17 cellular contexts compared by ENCODE assay signal in the genomic region with DNA sequence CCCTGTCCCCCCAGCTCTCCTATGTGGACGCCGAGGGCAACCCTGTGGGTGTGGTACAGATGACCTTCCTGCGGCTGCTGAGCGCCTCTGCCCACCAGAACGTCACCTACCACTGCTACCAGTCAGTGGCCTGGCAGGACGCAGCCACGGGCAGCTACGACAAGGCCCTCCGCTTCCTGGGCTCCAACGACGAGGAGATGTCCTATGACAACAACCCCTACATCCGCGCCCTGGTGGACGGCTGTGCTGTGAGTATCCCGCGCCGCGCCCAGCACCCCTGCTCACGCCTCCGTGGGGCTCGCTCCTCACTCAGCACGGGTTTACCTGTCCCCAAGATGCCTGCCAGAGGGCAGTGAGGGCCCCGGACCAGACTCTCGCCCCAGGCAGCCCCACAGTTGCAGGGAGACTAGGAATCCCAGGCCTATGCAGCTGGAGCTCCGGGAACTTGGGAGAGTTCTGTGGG. TPM values are rescaled to one million over a fixed set of nuclear protein-coding genes. Genes with fewer than 3 reads are reported as not detected.
A peak's percentile ranks its signal among the peaks of the same experiment; 100 is the strongest.
DNase-seq lines count a peak whose midpoint lies in the region; ATAC-seq, FAIRE-seq and TF ChIP-seq lines count a peak whose summit lies in the region.
"Had no signal": no experiment of that assay in that cellular context is flagged by ENCODE, and none has a peak within 500 bp of the region (broad histone marks: within the 10 kb centered on the region; RNA-seq: fewer than 3 reads in every experiment).

No MANE protein-coding gene starts in this region.

- H3K9me3 Mint-ChIP-seq in HFFc6 (no peaks in the 10 kb centered on the region), neural progenitor cell (no peaks in the 10 kb centered on the region)
- no peaks in the 10 kb centered on the region for H3K9me3 Mint-ChIP-seq in activated T-cell treated with anti-CD3 and anti-CD28 coated beads, Interleukin-2, amount 50 U/mL, for 24 hours
- H3K9me3 Mint-ChIP-seq: CD14-positive monocyte; CD8-positive, alpha-beta T cell had no signal

- no peaks in the 10 kb centered on the region for H3K79me1 ChIP-seq in H1 (ENCODE audit: low read depth, low read length)

- H3K27me3 ChIP-seq in right atrium auricular region: no peaks in the 10 kb centered on the region
- H3K27me3 ChIP-seq in H1 (replicated peaks in 1 of 4; ENCODE audit: control insufficient read depth in 3 of 4, extremely low read depth in 1 of 4, insufficient read depth in 3 of 4, low read length in 3 of 4): no peaks in the 10 kb centered on the region
- H3K27me3 ChIP-seq in neural progenitor cell: no peaks in the 10 kb centered on the region
- H3K27me3 ChIP-seq in osteoblast (ENCODE audit: insufficient read depth, low read length): no peaks in the 10 kb centered on the region

- H2BK120ac ChIP-seq in H1 (replicated peaks; ENCODE audit: low read depth, low read length): no peak overlapping the region

- POLR2A ChIA-PET in H1 (lab: Charles Lee; ENCODE audit: partially characterized antibody): no interaction called here

- H3K27ac ChIP-seq in right atrium auricular region (no peak overlapping the region), H1 (ENCODE audit: low read depth, low read length) (no peak overlapping the region), neural progenitor cell (no peak overlapping the region), osteoblast (ENCODE audit: low read depth, low read length) (no peak overlapping the region)
- H3K27ac ChIP-seq: 22Rv1 had no signal

- H4K5ac ChIP-seq in H1 (ENCODE audit: insufficient read length, low read depth, low read length): no peak overlapping the region

- H3K9me3 ChIP-seq in right atrium auricular region (no peaks in the 10 kb centered on the region), H1 (ENCODE audit: insufficient read depth in 2 of 2, low read depth in 1 of 2, low read length in 1 of 2) (no peaks in the 10 kb centered on the region), neural progenitor cell (ENCODE audit: low read depth) (no peaks in the 10 kb centered on the region), osteoblast (ENCODE audit: low read depth, low read length) (no peaks in the 10 kb centered on the region)

- H3K27me3 Mint-ChIP-seq in HFFc6 (ENCODE audit: insufficient read depth) (peaks cover 31% of the 10 kb centered on the region), neural progenitor cell (ENCODE audit: insufficient read depth, low read depth) (no peaks in the 10 kb centered on the region)
- H3K27me3 Mint-ChIP-seq in activated T-cell treated with anti-CD3 and anti-CD28 coated beads, Interleukin-2, amount 50 U/mL, for 24 hours: no peaks in the 10 kb centered on the region

- DNase-seq in Right ventricle myocardium inferior (ENCODE audit: missing footprints) (peak; percentile 68), right atrium auricular region (ENCODE audit: low spot score) (no peak), HFFc6 (no peak), H1 (ENCODE audit: low read depth in 1 of 2, low spot score in 2 of 2) (no peak), sciatic nerve (ENCODE audit: low spot score) (no peak), neural progenitor cell (ENCODE audit: low spot score) (no peak), osteoblast (ENCODE audit: insufficient read length, low spot score, missing footprints) (no peak)
- DNase-seq in activated T-cell treated with anti-CD3 and anti-CD28 coated beads, Interleukin-2, amount 50 U/mL, for 24 hours: no peak
- DNase-seq: CD8-positive, alpha-beta T cell; COR-L47; DMS53; H7 had no signal

- H3K18ac ChIP-seq in H1 (ENCODE audit: extremely low read depth, low read length): no peak overlapping the region

- H3K23ac ChIP-seq in H1 (ENCODE audit: insufficient read length): no peak overlapping the region

- CTCF ChIA-PET in H1 (lab: Charles Lee; ENCODE audit: partially characterized antibody): interaction anchor here (1.0 to 1.2 kb wide), 2 partner anchors 10 to 120 kb away, joined by 3 read pairs; no protein-coding TSS in a partner anchor

- H4K20me1 ChIP-seq in H1 (replicated peaks in 1 of 2; ENCODE audit: control insufficient read depth in 1 of 2, insufficient read depth in 2 of 2, low read length in 2 of 2) (no peaks in the 10 kb centered on the region), neural progenitor cell (ENCODE audit: low read depth) (no peaks in the 10 kb centered on the region), osteoblast (ENCODE audit: insufficient read depth, low read length) (peaks cover 62% of the 10 kb centered on the region)

- H3K79me2 ChIP-seq in H1 (ENCODE audit: control insufficient read depth in 1 of 2, insufficient read depth in 2 of 2, low read length in 2 of 2) (no peaks in the 10 kb centered on the region), neural progenitor cell (ENCODE audit: low read depth) (no peaks in the 10 kb centered on the region), osteoblast (ENCODE audit: insufficient read depth, low read length) (no peaks in the 10 kb centered on the region)

- H3K9ac ChIP-seq in H1 (replicated peaks in 1 of 4; ENCODE audit: extremely low read depth in 1 of 4, low read depth in 3 of 4, low read length in 3 of 4) (no peak overlapping the region), neural progenitor cell (no peak overlapping the region)

- peaks cover 14% of the 10 kb centered on the region; the same call in 1 of the 2 replicates for H3K36me3 Mint-ChIP-seq in HFFc6 (ENCODE audit: low read depth)
- H3K36me3 Mint-ChIP-seq in activated T-cell treated with anti-CD3 and anti-CD28 coated beads, Interleukin-2, amount 50 U/mL, for 24 hours (ENCODE audit: low read depth): no peaks in the 10 kb centered on the region
- no peaks in the 10 kb centered on the region for H3K36me3 Mint-ChIP-seq in neural progenitor cell
- H3K36me3 Mint-ChIP-seq: CD14-positive monocyte; CD8-positive, alpha-beta T cell had no signal

- H3K4me1 ChIP-seq in right atrium auricular region (no peaks in the 10 kb centered on the region), H1 (replicated peaks in 1 of 4; ENCODE audit: control insufficient read depth in 3 of 4, insufficient read depth in 4 of 4, low read length in 3 of 4) (no peaks in the 10 kb centered on the region), neural progenitor cell (no peaks in the 10 kb centered on the region), osteoblast (ENCODE audit: insufficient read depth, low read length) (no peaks in the 10 kb centered on the region)

- no peak overlapping the region for H2BK15ac ChIP-seq in H1 (ENCODE audit: low read length)

- no peak overlapping the region for H2AK5ac ChIP-seq in H1 (ENCODE audit: low read depth, low read length)

- no peak overlapping the region for H2BK20ac ChIP-seq in H1 (ENCODE audit: low read length)

- no peaks in the 10 kb centered on the region for H3K36me3 ChIP-seq in right atrium auricular region
- H3K36me3 ChIP-seq in H1 (ENCODE audit: control insufficient read depth in 2 of 4, insufficient read depth in 4 of 4, low read length in 3 of 4): no peaks in the 10 kb centered on the region
- H3K36me3 ChIP-seq in neural progenitor cell: no peaks in the 10 kb centered on the region
- H3K36me3 ChIP-seq in osteoblast (ENCODE audit: insufficient read depth, low read length): peaks cover 97% of the 10 kb centered on the region

- FAIRE-seq in H1 (lab: Jason Lieb, UNC): no peak

- 93% methylated on average over 25 of the region's 25 CpGs; no CpG with 5 or more reads in 1 of the 2 experiments for WGBS in H1 (ENCODE audit: extremely low coverage in 1 of 2, insufficient coverage in 1 of 2, insufficient read length in 1 of 2, insufficient replicate concordance in 2 of 2, low coverage in 1 of 2, low lambda C conversion rate in 2 of 2, missing lambda C conversion rate in 1 of 2), 2 experiments

- no peak overlapping the region for H3K4ac ChIP-seq in H1 (replicated peaks; ENCODE audit: insufficient read length, low read depth, low read length)

- ATAC-seq in Right ventricle myocardium inferior (no peak), sciatic nerve (peak; percentile 7)
- ATAC-seq: CD8-positive, alpha-beta T cell had no signal

- H3K4me1 Mint-ChIP-seq in HFFc6 (ENCODE audit: low read depth) (peaks cover 11% of the 10 kb centered on the region), neural progenitor cell (peaks cover 3% of the 10 kb centered on the region)
- H3K4me1 Mint-ChIP-seq in activated T-cell treated with anti-CD3 and anti-CD28 coated beads, Interleukin-2, amount 50 U/mL, for 24 hours (ENCODE audit: low read depth): no peaks in the 10 kb centered on the region
- H3K4me1 Mint-ChIP-seq: CD14-positive monocyte had no signal

- no peaks in the 10 kb centered on the region for H3K23me2 ChIP-seq in H1 (ENCODE audit: low read depth, low read length)

- peak overlapping the region; percentile 72; the same call in 1 of the 2 replicates for H4K8ac ChIP-seq in H1 (ENCODE audit: extremely low read depth, insufficient read depth, low read length)

- H2BK5ac ChIP-seq in H1 (ENCODE audit: low read depth, low read length): no peak overlapping the region

- TF ChIP-seq POLR2A in H1 (IDR thresholded peaks at IDR 0.05; ENCODE audit: control extremely low read depth in 1 of 2, low read depth in 2 of 2, low read length in 2 of 2): no peak

- H2BK12ac ChIP-seq in H1 (ENCODE audit: low read depth, low read length): no peak overlapping the region

- H3K4me3 ChIP-seq in right atrium auricular region (no peak overlapping the region), H1 (ENCODE audit: extremely low read depth in 1 of 4, insufficient read depth in 2 of 4, low read depth in 3 of 4, low read length in 4 of 4) (no peak overlapping the region), neural progenitor cell (no peak overlapping the region), osteoblast (ENCODE audit: insufficient read depth, low read length) (no peak overlapping the region)

- no peak for TF ChIP-seq RAD21 in H1 (IDR thresholded peaks at IDR 0.05 in 1 of 2, conservative IDR thresholded peaks at IDR 0.05 in 1 of 2; ENCODE audit: low read depth in 2 of 2, low read length in 2 of 2)

- H2AFZ ChIP-seq in H1 (ENCODE audit: low read length) (no peak overlapping the region), neural progenitor cell (replicated peaks) (no peak overlapping the region), osteoblast (ENCODE audit: low read length) (no peak overlapping the region)

- H4K91ac ChIP-seq in H1 (replicated peaks; ENCODE audit: insufficient read length, low read length): no peak overlapping the region

- H3F3A ChIP-seq in neural progenitor cell (ENCODE audit: low read depth): no peaks in the 10 kb centered on the region

- TF ChIP-seq EP300 in H1 (IDR thresholded peaks at IDR 0.05; ENCODE audit: borderline replicate concordance in 1 of 2, low read depth in 2 of 2, low read length in 2 of 2): no peak

- H3K56ac ChIP-seq in H1 (replicated peaks; ENCODE audit: insufficient read length, low read depth, low read length): no peak overlapping the region

- H3K4me2 ChIP-seq in H1 (ENCODE audit: insufficient read depth in 1 of 2, low read depth in 2 of 2, low read length in 2 of 2) (no peak overlapping the region), neural progenitor cell (no peak overlapping the region), osteoblast (ENCODE audit: insufficient read depth, low read length) (no peak overlapping the region)

- 0 out of 2 replicates have a peak overlapping the region, but pooled peaks have one; percentile 18 for H3K27ac Mint-ChIP-seq in HFFc6
- H3K27ac Mint-ChIP-seq in activated T-cell treated with anti-CD3 and anti-CD28 coated beads, Interleukin-2, amount 50 U/mL, for 24 hours: no peak overlapping the region
- no peak overlapping the region for H3K27ac Mint-ChIP-seq in neural progenitor cell
- H3K27ac Mint-ChIP-seq: CD14-positive monocyte; CD8-positive, alpha-beta T cell had no signal

- no peak overlapping the region for H3K4me3 Mint-ChIP-seq in HFFc6
- H3K4me3 Mint-ChIP-seq in activated T-cell treated with anti-CD3 and anti-CD28 coated beads, Interleukin-2, amount 50 U/mL, for 24 hours: no peak overlapping the region
- no peak overlapping the region for H3K4me3 Mint-ChIP-seq in neural progenitor cell
- H3K4me3 Mint-ChIP-seq: CD14-positive monocyte; CD8-positive, alpha-beta T cell had no signal

- TF ChIP-seq CTCF in right atrium auricular region (IDR thresholded peaks at IDR 0.05) (no peak), HFFc6 (IDR thresholded peaks at IDR 0.05) (no peak), H1 (IDR thresholded peaks at IDR 0.05; ENCODE audit: control extremely low read depth in 1 of 3, insufficient read depth in 1 of 3, low read depth in 1 of 3, low read length in 3 of 3) (no peak), neural progenitor cell (IDR thresholded peaks at IDR 0.05) (no peak), osteoblast (IDR thresholded peaks at IDR 0.05; ENCODE audit: extremely low read depth, low read depth, low read length) (no peak)

- intact Hi-C loops in Right ventricle myocardium inferior (cut with DNase I): no loop called here
- intact Hi-C loops in sciatic nerve (cut with DNase I): no loop called here

- no peak overlapping the region for H3K14ac ChIP-seq in H1 (ENCODE audit: insufficient read length)

RNA-seq across cellular contexts. Expression of a gene that starts 45.6 kb away (rescaled TPM):
- total RNA-seq in Right ventricle myocardium inferior (not detected), right atrium auricular region (not detected), sciatic nerve (not detected), neural progenitor cell (ENCODE audit: low replicate concordance) (not detected in 2 replicates), osteoblast (not detected in 2 replicates)
- not detected for total RNA-seq in HFFc6 (2021; fragmentation: NEBNext Ultra II Directional; extraction: Animal tissue kit (Norgen Biotek cat#: 25700))
- not detected in 2 replicates for total RNA-seq in H1 (2021; fragmentation: NEBNext Ultra II Directional; extraction: Animal tissue kit (Norgen Biotek cat#: 25700))
- not detected in 2 replicates for polyA plus RNA-seq in H1 (2011; rRNA removed)
- polyA plus RNA-seq in H1 (2011; cell fraction: cytosol; rRNA removed): not detected
- polyA plus RNA-seq in H1 (2011; cell fraction: nucleus; rRNA removed): not detected
- not detected in 4 replicates for polyA plus RNA-seq in H1 (2012, experiment 1 of 2)
- polyA plus RNA-seq in H1 (2012, experiment 2 of 2): not detected
- not detected for polyA plus RNA-seq in H1 (2013, experiment 1 of 2)
- polyA plus RNA-seq in H1 (2013, experiment 2 of 2): not detected
- polyA minus RNA-seq in H1 (2011; rRNA and poly(A)+ RNA removed): not detected in 2 replicates
- not detected for polyA minus RNA-seq in H1 (2011; cell fraction: cytosol; rRNA and poly(A)+ RNA removed)
- polyA minus RNA-seq in H1 (2011; cell fraction: nucleus; rRNA and poly(A)+ RNA removed): not detected
- total RNA-seq: A673; CD8-positive, alpha-beta T cell; H7; HT1080 had no signal
- polyA plus RNA-seq: BJ, CD14-positive monocyte had no signal
